In genomic region chr10:119237722-119238436, GRCh38 we compare ENCODE assay signal across 11 cellular contexts. TPM values are rescaled to one million over a fixed set of nuclear protein-coding genes. Genes with fewer than 3 reads are reported as not detected.
DNase-seq lines count a peak whose midpoint lies in the region; TF ChIP-seq lines count a peak whose summit lies in the region.
"Had no signal": no experiment of that assay in that cellular context is flagged by ENCODE, and none has a peak within 500 bp of the region (broad histone marks: within the 10 kb centered on the region; RNA-seq: fewer than 3 reads in every experiment).

No MANE protein-coding gene starts in this region.

- intact Hi-C loops in activated naive CD4-positive, alpha-beta T cell treated with anti-CD3 and anti-CD28 coated beads for 36 hours (cut with micrococcal nuclease) = no loop called here
- intact Hi-C loops in ascending aorta (cut with DNase I) (no loop called here), tibial artery (cut with DNase I; ENCODE audit: low total_unique reads) (no loop called here)

- no peaks in the 10 kb centered on the region for H3K79me1 ChIP-seq in mesendoderm (ENCODE audit: low read length)

- H3K4me2 ChIP-seq in mesendoderm (ENCODE audit: low read length) = no peak overlapping the region

- H3K4me3 Mint-ChIP-seq in activated naive CD4-positive, alpha-beta T cell treated with anti-CD3 and anti-CD28 coated beads for 36 hours = peak overlapping the region; percentile 27

- no peak for TF ChIP-seq CTCF in ascending aorta (IDR thresholded peaks at IDR 0.05)
- TF ChIP-seq CTCF in tibial artery (IDR thresholded peaks at IDR 0.05) = no peak

- H2BK5ac ChIP-seq in mesendoderm (ENCODE audit: low read length) = no peak overlapping the region

- no peaks in the 10 kb centered on the region for H3K36me3 ChIP-seq in ascending aorta
- no peaks in the 10 kb centered on the region for H3K36me3 ChIP-seq in mesendoderm (ENCODE audit: control insufficient read depth, insufficient read depth, low read length)
- H3K36me3 ChIP-seq in tibial artery = no peaks in the 10 kb centered on the region

- H2AK5ac ChIP-seq in mesendoderm (ENCODE audit: low read length) = no peak overlapping the region

- peaks cover 6% of the 10 kb centered on the region for H3K9me3 Mint-ChIP-seq in activated naive CD4-positive, alpha-beta T cell treated with anti-CD3 and anti-CD28 coated beads for 36 hours

- WGBS in mesendoderm (ENCODE audit: extremely low coverage, insufficient coverage, low lambda C conversion rate) = no CpG with 5 or more reads among the region's 8 CpGs

- DNase-seq in activated naive CD4-positive, alpha-beta T cell treated with anti-CD3 and anti-CD28 coated beads for 36 hours = no peak
- DNase-seq in activated naive CD4-positive, alpha-beta T cell treated with Interleukin-2 at 50 U/mL for 16 hours = no peak
- DNase-seq in ascending aorta (ENCODE audit: low spot score in 2 of 2) (no peak), mesendoderm (peak; percentile 40), tibial artery (no peak), DMS153 (lab: John Stamatoyannopoulos, UW) (no peak), NCI-H1436 treated with DMSO at 0.1 percent for 48 hours (lab: John Stamatoyannopoulos, UW) (no peak)
- no peak for DNase-seq in stimulated activated CD4-positive, alpha-beta T cell treated with anti-CD3 and anti-CD28 coated beads, Interleukin-15, amount 100 ng/mL, for 24 hours
- DNase-seq: hypothalamus, MM.1S had no signal

- H3K27ac ChIP-seq in ascending aorta (peak overlapping the region; percentile 60 to 77), mesendoderm (ENCODE audit: low read depth, low read length) (peak overlapping the region; percentile 29), tibial artery (peak overlapping the region; percentile 58)
- H3K27ac ChIP-seq: VCaP had no signal

- H3K4me1 ChIP-seq in ascending aorta = peaks cover 8 to 52% of the 10 kb centered on the region in 2 donors
- H3K4me1 ChIP-seq in mesendoderm (ENCODE audit: control insufficient read depth, low read depth, low read length) = peaks cover 9% of the 10 kb centered on the region
- peaks cover 0 to 79% (median 31%) of the 10 kb centered on the region in 4 donors for H3K4me1 ChIP-seq in tibial artery

- H3K4ac ChIP-seq in mesendoderm (ENCODE audit: low read depth, low read length) = no peak overlapping the region

- CTCF ChIA-PET in activated naive CD4-positive, alpha-beta T cell treated with anti-CD3 and anti-CD28 coated beads for 36 hours (lab: Charles Lee) = interaction anchor here (0.6 kb wide), 1 partner anchor 25 kb away, joined by 3 read pairs; no protein-coding TSS in a partner anchor

- H3K18ac ChIP-seq in mesendoderm (ENCODE audit: low read length) = no peak overlapping the region

- no peaks in the 10 kb centered on the region for H3K79me2 ChIP-seq in mesendoderm (ENCODE audit: control insufficient read depth, insufficient read depth, low read length)

- H3K9me3 ChIP-seq in ascending aorta (no peaks in the 10 kb centered on the region), tibial artery (no peaks in the 10 kb centered on the region)

- no peak overlapping the region for H3K9ac ChIP-seq in mesendoderm (ENCODE audit: low read length)

- no peak overlapping the region for H3K23ac ChIP-seq in mesendoderm (ENCODE audit: low read length)

- H3K4me3 ChIP-seq in ascending aorta (no peak overlapping the region), mesendoderm (ENCODE audit: low read length) (no peak overlapping the region), tibial artery (no peak overlapping the region)

- H4K5ac ChIP-seq in mesendoderm (ENCODE audit: low read length) = no peak overlapping the region

- H3K4me1 Mint-ChIP-seq in activated naive CD4-positive, alpha-beta T cell treated with anti-CD3 and anti-CD28 coated beads for 36 hours (ENCODE audit: low read depth) = peaks cover 66% of the 10 kb centered on the region

- H4K8ac ChIP-seq in mesendoderm (ENCODE audit: low read depth, low read length) = no peak overlapping the region

- no peak overlapping the region for H2BK15ac ChIP-seq in mesendoderm (replicated peaks; ENCODE audit: low read depth)

- H2BK120ac ChIP-seq in mesendoderm (ENCODE audit: low read depth, low read length) = no peak overlapping the region

- H3K27me3 ChIP-seq in ascending aorta (no peaks in the 10 kb centered on the region), mesendoderm (ENCODE audit: insufficient read depth, low read length, poor library complexity) (no peaks in the 10 kb centered on the region), tibial artery (no peaks in the 10 kb centered on the region)

- no peaks in the 10 kb centered on the region for H3K27me3 Mint-ChIP-seq in activated naive CD4-positive, alpha-beta T cell treated with anti-CD3 and anti-CD28 coated beads for 36 hours (ENCODE audit: low read depth)

- H3K27ac Mint-ChIP-seq in activated naive CD4-positive, alpha-beta T cell treated with anti-CD3 and anti-CD28 coated beads for 36 hours = peak overlapping the region; percentile 86

- peaks cover 6% of the 10 kb centered on the region for H3K36me3 Mint-ChIP-seq in activated naive CD4-positive, alpha-beta T cell treated with anti-CD3 and anti-CD28 coated beads for 36 hours (ENCODE audit: low read depth)

- peak overlapping the region; percentile 11 for H3K56ac ChIP-seq in mesendoderm (ENCODE audit: low read length)

RNA-seq across cellular contexts. Expression of gene GRK5, which starts 30.5 kb away (rescaled TPM):
- total RNA-seq in activated naive CD4-positive, alpha-beta T cell treated with anti-CD3 and anti-CD28 coated beads for 36 hours = 10 to 100 TPM; 27.1 to 29.7 TPM
- total RNA-seq in ascending aorta = 75.5 TPM
- 2.7 TPM for polyA plus RNA-seq in mesendoderm (2013, experiment 1 of 2)
- 2.7 TPM for polyA plus RNA-seq in mesendoderm (2013, experiment 2 of 2)

RNA-seq across cellular contexts. Expression of gene PRDX3, which starts 59.3 kb away (rescaled TPM):
- total RNA-seq in activated naive CD4-positive, alpha-beta T cell treated with anti-CD3 and anti-CD28 coated beads for 36 hours = 100 to 1,000 TPM; 215 to 216 TPM
- 34.9 TPM for total RNA-seq in ascending aorta
- 163 TPM for polyA plus RNA-seq in mesendoderm (2013, experiment 1 of 2)
- 181 TPM for polyA plus RNA-seq in mesendoderm (2013, experiment 2 of 2)
